8 cellular contexts compared by ENCODE assay signal in the genomic region with DNA sequence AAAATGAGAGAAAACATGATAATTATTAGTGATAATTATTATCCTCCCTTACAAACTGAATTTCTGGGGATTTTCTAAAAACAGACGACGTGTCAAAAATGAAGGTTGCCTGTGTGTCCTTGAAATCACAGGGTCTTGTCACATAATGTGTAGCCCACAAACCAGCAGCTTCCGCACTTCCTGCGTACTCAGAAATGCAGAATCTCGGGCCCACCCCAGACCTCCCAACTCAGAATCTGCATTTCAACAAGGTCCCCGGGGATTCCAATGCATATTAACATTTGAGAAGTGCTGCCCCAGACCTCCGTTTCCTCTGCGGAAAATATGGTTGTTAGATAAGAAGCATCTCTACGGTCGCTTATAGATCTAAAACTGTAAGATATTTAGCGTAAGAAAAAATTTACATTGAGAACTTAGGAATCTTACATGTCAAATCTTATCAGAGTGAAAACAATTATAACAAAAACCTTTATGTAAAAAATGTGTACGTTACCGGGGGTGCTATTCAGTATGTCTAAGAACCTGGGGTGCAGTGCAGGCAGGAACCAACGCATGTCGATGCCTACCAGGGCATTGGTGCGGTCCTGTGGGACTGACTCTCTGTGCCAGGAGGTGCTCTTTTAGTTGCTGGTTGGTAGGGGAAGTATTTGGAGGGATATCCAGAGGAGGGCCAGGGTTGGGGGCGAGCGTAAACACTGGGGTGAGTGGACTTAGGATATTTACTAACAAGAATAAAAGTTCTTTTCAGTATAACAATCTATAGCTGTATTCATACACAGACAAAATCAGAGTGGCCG. TPM values are rescaled to one million over a fixed set of nuclear protein-coding genes. Genes with fewer than 3 reads are reported as not detected.
DNase-seq lines count a peak whose midpoint lies in the region; ATAC-seq and TF ChIP-seq lines count a peak whose summit lies in the region.

No MANE protein-coding gene starts in this region.

- ATAC-seq in HG02884 (IDR thresholded peaks at IDR 0.05; ENCODE audit: unreplicated experiment) (peak; percentile 21), HG03097 (IDR thresholded peaks at IDR 0.05; ENCODE audit: low FRiP score, unreplicated experiment) (no peak), HG02970 (IDR thresholded peaks at IDR 0.05; ENCODE audit: low FRiP score, unreplicated experiment) (no peak)
- peak; percentile 66 for ATAC-seq in activated CD8-positive, alpha-beta T cell treated with anti-CD3 and anti-CD28 coated beads, Interleukin-2, amount 10 ng/mL, durations not matched to agents 7 days and 5 days

- H3F3A ChIP-seq in DOHH2 (ENCODE audit: control insufficient read depth, insufficient read depth), result no peaks in the 10 kb centered on the region

- peak overlapping the region; percentile 61 for H3K4me2 ChIP-seq in DOHH2 (ENCODE audit: low read length)

- H3K9me3 ChIP-seq in DOHH2 (ENCODE audit: control insufficient read depth, insufficient read depth, low read length) (no peaks in the 10 kb centered on the region), iPS-18a (ENCODE audit: control insufficient read depth, low read depth, low read length) (no peaks in the 10 kb centered on the region), thymus (ENCODE audit: control insufficient read depth) (no peaks in the 10 kb centered on the region)

- POLR2A ChIA-PET in activated CD8-positive, alpha-beta T cell treated with anti-CD3 and anti-CD28 coated beads, Interleukin-2, amount 10 ng/mL, durations not matched to agents 7 days and 5 days (lab: Charles Lee), result interaction anchor here (0.6 to 7.2 kb wide), 14 partner anchors 11 to 477 kb away, joined by 3 to 157 read pairs (median 6); partner anchors contain the start of genes SOS1 and SRSF7

- H3K36me3 ChIP-seq in DOHH2 (ENCODE audit: control insufficient read depth, low read length) (no peaks in the 10 kb centered on the region), iPS-18a (ENCODE audit: control insufficient read depth, low read depth, low read length) (no peaks in the 10 kb centered on the region), thymus (ENCODE audit: control insufficient read depth, insufficient read depth) (no peaks in the 10 kb centered on the region)

- peaks cover 3% of the 10 kb centered on the region for H3K27me3 Mint-ChIP-seq in activated CD8-positive, alpha-beta T cell treated with anti-CD3 and anti-CD28 coated beads, Interleukin-2, amount 10 ng/mL, durations not matched to agents 7 days and 5 days (ENCODE audit: low read depth)

- peaks cover 55% of the 10 kb centered on the region for H3K4me1 Mint-ChIP-seq in activated CD8-positive, alpha-beta T cell treated with anti-CD3 and anti-CD28 coated beads, Interleukin-2, amount 10 ng/mL, durations not matched to agents 7 days and 5 days (ENCODE audit: low read depth)

- H3K9ac ChIP-seq in iPS-18a (ENCODE audit: low read length), result peak overlapping the region; percentile 22

- H3K9me2 ChIP-seq in DOHH2 (replicated peaks; ENCODE audit: control insufficient read depth, low read length), result no peaks in the 10 kb centered on the region

- peak; percentile 81 for DNase-seq in activated CD8-positive, alpha-beta T cell treated with anti-CD3 and anti-CD28 coated beads, Interleukin-2, amount 10 ng/mL, durations not matched to agents 7 days and 5 days
- no peak for DNase-seq in NCI-H2107 treated with DMSO at 0.1 percent for 48 hours (lab: John Stamatoyannopoulos, UW; ENCODE audit: unreplicated experiment)

- CTCF ChIA-PET in activated CD8-positive, alpha-beta T cell treated with anti-CD3 and anti-CD28 coated beads, Interleukin-2, amount 10 ng/mL, durations not matched to agents 7 days and 5 days (lab: Charles Lee), result interaction anchor here (0.6 to 6.8 kb wide), 73 partner anchors 9 to 501 kb away, joined by 3 to 282 read pairs (median 5); partner anchors contain the start of gene SOS1

- H4K20me1 ChIP-seq in DOHH2 (ENCODE audit: control insufficient read depth, insufficient read depth, low read depth, low read length), result no peaks in the 10 kb centered on the region

- H3K27ac ChIP-seq in DOHH2 (ENCODE audit: low read depth, low read length) (no peak overlapping the region), iPS-18a (ENCODE audit: low read length) (no peak overlapping the region), thymus (ENCODE audit: low read depth) (no peak overlapping the region)

- H3K36me3 Mint-ChIP-seq in activated CD8-positive, alpha-beta T cell treated with anti-CD3 and anti-CD28 coated beads, Interleukin-2, amount 10 ng/mL, durations not matched to agents 7 days and 5 days (ENCODE audit: low read depth), result peaks cover 8% of the 10 kb centered on the region

- peak overlapping the region; percentile 61 for H3K4me3 Mint-ChIP-seq in activated CD8-positive, alpha-beta T cell treated with anti-CD3 and anti-CD28 coated beads, Interleukin-2, amount 10 ng/mL, durations not matched to agents 7 days and 5 days

- H3K4me3 ChIP-seq in DOHH2 (ENCODE audit: low read length) (peak overlapping the region; percentile 47), iPS-18a (ENCODE audit: low read length) (peak overlapping the region; percentile 61), thymus (ENCODE audit: low read length) (peak overlapping the region; percentile 41)

- no peaks in the 10 kb centered on the region for H3K79me2 ChIP-seq in DOHH2 (ENCODE audit: control insufficient read depth, low read length)

- H3K27me3 ChIP-seq in DOHH2 (ENCODE audit: control insufficient read depth, low read length) (no peaks in the 10 kb centered on the region), iPS-18a (ENCODE audit: control insufficient read depth, insufficient read depth, low read length) (no peaks in the 10 kb centered on the region), thymus (ENCODE audit: control insufficient read depth, insufficient read depth) (no peaks in the 10 kb centered on the region)

- peak overlapping the region; percentile 97 for H3K27ac Mint-ChIP-seq in activated CD8-positive, alpha-beta T cell treated with anti-CD3 and anti-CD28 coated beads, Interleukin-2, amount 10 ng/mL, durations not matched to agents 7 days and 5 days

- H3K4me1 ChIP-seq in DOHH2 (ENCODE audit: control insufficient read depth, low read length) (peaks cover 16% of the 10 kb centered on the region), iPS-18a (ENCODE audit: control insufficient read depth, low read depth, low read length) (peaks cover 19% of the 10 kb centered on the region), thymus (ENCODE audit: control insufficient read depth, insufficient read depth, low read length) (peaks cover 2% of the 10 kb centered on the region)

- H3K9me3 Mint-ChIP-seq in activated CD8-positive, alpha-beta T cell treated with anti-CD3 and anti-CD28 coated beads, Interleukin-2, amount 10 ng/mL, durations not matched to agents 7 days and 5 days (ENCODE audit: insufficient read depth), result no peaks in the 10 kb centered on the region

- 24% methylated on average over 19 of the region's 19 CpGs for WGBS in thymus

- no peak for TF ChIP-seq CTCF in DOHH2 (IDR thresholded peaks at IDR 0.05; ENCODE audit: low read depth, low read length, poor library complexity, severe bottlenecking)

RNA-seq across cellular contexts. Expression of gene CDKL4, which starts 15.2 kb away (rescaled TPM):
- 1 to 10 TPM; 1.1 TPM for total RNA-seq in activated CD8-positive, alpha-beta T cell treated with anti-CD3 and anti-CD28 coated beads, Interleukin-2, amount 10 ng/mL, durations not matched to agents 7 days and 5 days
- polyA plus RNA-seq in thymus, result 0.43 TPM

Comparison
In these comparisons a context has a peak if more than half of its experiments do, and no peak if none do; other contexts are left out.
1. ATAC-seq: peak in HG02884 (single experiment) and activated CD8-positive, alpha-beta T cell treated with anti-CD3 and anti-CD28 coated beads, Interleukin-2, amount 10 ng/mL, durations not matched to agents 7 days and 5 days (single experiment); none in HG03097 (single experiment) and HG02970 (single experiment).
2. Peak in every context shown above with its lines, with median percentiles within 50 percentile points of each other: H3K4me3 ChIP-seq.